ENCODE assay signal across 8 cellular contexts in genomic region chr5:41903382-41903891, GRCh38. TPM values are rescaled to one million over a fixed set of nuclear protein-coding genes. Genes with fewer than 3 reads are reported as not detected.
A peak's percentile ranks its signal among the peaks of the same experiment; 100 is the strongest.
DNase-seq lines count a peak whose midpoint lies in the region; ATAC-seq, FAIRE-seq and TF ChIP-seq lines count a peak whose summit lies in the region.

No MANE protein-coding gene starts in this region.

- peaks cover 2% of the 10 kb centered on the region for H3K27me3 Mint-ChIP-seq in activated T-cell treated with anti-CD3 and anti-CD28 coated beads, Interleukin-2, amount 50 U/mL, for 24 hours
- H3K27me3 Mint-ChIP-seq in activated naive CD8-positive, alpha-beta T cell treated with anti-CD3 and anti-CD28 coated beads, Interleukin-2, amount 50 U/mL, for 24 hours = peaks cover 7% of the 10 kb centered on the region

- intact Hi-C loops in HepG2 (cut with micrococcal nuclease; ENCODE audit: unreplicated experiment) = no loop called here

- 23% methylated on average over 8 of the region's 8 CpGs for WGBS in HepG2 (ENCODE audit: low lambda C conversion rate)
- 40 to 45% methylated on average over 8 of the region's 8 CpGs for WGBS in tibial nerve, 2 donors

- H3K36me3 Mint-ChIP-seq in activated T-cell treated with anti-CD3 and anti-CD28 coated beads, Interleukin-2, amount 50 U/mL, for 24 hours (ENCODE audit: low read depth) = peaks cover 39% of the 10 kb centered on the region
- H3K36me3 Mint-ChIP-seq in activated naive CD8-positive, alpha-beta T cell treated with anti-CD3 and anti-CD28 coated beads, Interleukin-2, amount 50 U/mL, for 24 hours (ENCODE audit: low read depth) = peaks cover 10% of the 10 kb centered on the region

- no peak for DNase-seq in activated T-cell treated with anti-CD3 and anti-CD28 coated beads, Interleukin-2, amount 50 U/mL, for 24 hours
- no peak for DNase-seq in activated T-cell treated with anti-CD3 and anti-CD28 coated beads, Interleukin-2, amount 50 U/mL, for 1 hour
- no peak for DNase-seq in activated naive CD8-positive, alpha-beta T cell treated with anti-CD3 and anti-CD28 coated beads, Interleukin-2, amount 50 U/mL, for 24 hours
- no peak for DNase-seq in HepG2 (ENCODE audit: low spot score)
- DNase-seq in tibial nerve (ENCODE audit: low spot score in 2 of 2) = no peak
- no peak for DNase-seq in NCI-H2171 treated with DMSO at 0.1 percent for 48 hours (lab: John Stamatoyannopoulos, UW)
- no peak for DNase-seq in NCI-H446 (lab: John Stamatoyannopoulos, UW)
- DNase-seq in midbrain (lab: John Stamatoyannopoulos, UW) = no peak

- POLR2A ChIA-PET in HepG2 (lab: Yijun Ruan, JAX) = interaction anchor here (0.7 to 2.9 kb wide), 13 partner anchors 8 to 1217 kb away, joined by 3 to 81 read pairs (median 7); partner anchors contain the start of genes FBXO4, RPL37, SELENOP and ZNF131

- H3K4me2 ChIP-seq in HepG2 (ENCODE audit: low read depth, low read length) = peak overlapping the region; percentile 79

- H3K27ac ChIP-seq in HepG2 (ENCODE audit: extremely low read length, insufficient read depth, low read length) = peak overlapping the region; percentile 58
- H3K27ac ChIP-seq in tibial nerve = peak overlapping the region; percentile 84 to 97 (median 92)

- H3K4me1 Mint-ChIP-seq in activated T-cell treated with anti-CD3 and anti-CD28 coated beads, Interleukin-2, amount 50 U/mL, for 24 hours (ENCODE audit: low read depth) = peaks cover 46% of the 10 kb centered on the region
- H3K4me1 Mint-ChIP-seq in activated naive CD8-positive, alpha-beta T cell treated with anti-CD3 and anti-CD28 coated beads, Interleukin-2, amount 50 U/mL, for 24 hours = peaks cover 48% of the 10 kb centered on the region

- H2AFZ ChIP-seq in HepG2 (ENCODE audit: low read length) = peak overlapping the region; percentile 42

- ATAC-seq in activated naive CD8-positive, alpha-beta T cell treated with anti-CD3 and anti-CD28 coated beads, Interleukin-2, amount 50 U/mL, for 24 hours = no peak
- ATAC-seq in HepG2 = no peak

- CTCF ChIA-PET in HepG2 (lab: Yijun Ruan, JAX; ENCODE audit: low intra/inter-chr PET ratio, low total read pairs) = no interaction called here

- BruUV-seq in HepG2 (replicated peaks; lab: Mats Ljungman, UMichigan) = TSS peak; percentile 100

- H3K36me3 ChIP-seq in HepG2 (replicated peaks in 1 of 2; ENCODE audit: control insufficient read depth in 1 of 2, insufficient read depth in 2 of 2, low read length in 2 of 2) (peaks cover under 1 to 14% of the 10 kb centered on the region in 2 experiments; a peak in 2 of 5 replicates), tibial nerve (peaks cover 0 to 10% (median 4%) of the 10 kb centered on the region in 3 donors)

- H3K27me3 ChIP-seq in HepG2 (ENCODE audit: control insufficient read depth in 1 of 2, insufficient read depth in 2 of 2, low read length in 2 of 2) = no peaks in the 10 kb centered on the region; a peak in 1 of 5 replicates
- no peaks in the 10 kb centered on the region for H3K27me3 ChIP-seq in tibial nerve

- TF ChIP-seq CTCF in HepG2 (CRISPR knock-in tag; IDR thresholded peaks at IDR 0.05) (no peak), tibial nerve (IDR thresholded peaks at IDR 0.05) (no peak)

- no peak for TF ChIP-seq EP300 in HepG2 (IDR thresholded peaks at IDR 0.05; ENCODE audit: low read depth in 2 of 2, low read length in 2 of 2)
- TF ChIP-seq EP300 in HepG2 (CRISPR knock-in tag; IDR thresholded peaks at IDR 0.05; ENCODE audit: borderline replicate concordance) = no peak
- TF ChIP-seq EP300 in tibial nerve (IDR thresholded peaks at IDR 0.05) = no peak

- H3K4me3 ChIP-seq in HepG2 (replicated peaks in 1 of 3; ENCODE audit: insufficient read depth in 1 of 3, low read depth in 2 of 3, low read length in 3 of 3) = peak overlapping the region; percentile 54 to 61 (median 59)
- H3K4me3 ChIP-seq in tibial nerve = peak overlapping the region; percentile 30 to 93 (median 68)

- TF ChIP-seq POLR2A in HepG2 (IDR thresholded peaks at IDR 0.05; ENCODE audit: insufficient read depth in 1 of 2, low read depth in 2 of 2, low read length in 2 of 2) (no peak), tibial nerve (IDR thresholded peaks at IDR 0.05) (no peak)

- H3K27ac Mint-ChIP-seq in activated T-cell treated with anti-CD3 and anti-CD28 coated beads, Interleukin-2, amount 50 U/mL, for 24 hours = peak overlapping the region; percentile 100
- peak overlapping the region; percentile 99 for H3K27ac Mint-ChIP-seq in activated naive CD8-positive, alpha-beta T cell treated with anti-CD3 and anti-CD28 coated beads, Interleukin-2, amount 50 U/mL, for 24 hours

- H3K4me3 Mint-ChIP-seq in activated T-cell treated with anti-CD3 and anti-CD28 coated beads, Interleukin-2, amount 50 U/mL, for 24 hours = peak overlapping the region; percentile 93
- peak overlapping the region; percentile 92 for H3K4me3 Mint-ChIP-seq in activated naive CD8-positive, alpha-beta T cell treated with anti-CD3 and anti-CD28 coated beads, Interleukin-2, amount 50 U/mL, for 24 hours

- H3K79me2 ChIP-seq in HepG2 (ENCODE audit: insufficient read depth, low read length) = peaks cover 28% of the 10 kb centered on the region

- no peaks in the 10 kb centered on the region for H3K9me3 Mint-ChIP-seq in activated T-cell treated with anti-CD3 and anti-CD28 coated beads, Interleukin-2, amount 50 U/mL, for 24 hours
- H3K9me3 Mint-ChIP-seq in activated naive CD8-positive, alpha-beta T cell treated with anti-CD3 and anti-CD28 coated beads, Interleukin-2, amount 50 U/mL, for 24 hours = no peaks in the 10 kb centered on the region

- H4K20me1 ChIP-seq in HepG2 (ENCODE audit: insufficient read depth, low read length) = no peaks in the 10 kb centered on the region

- no peak for TF ChIP-seq RAD21 in HepG2 (CRISPR knock-in tag; IDR thresholded peaks at IDR 0.05)

- in situ Hi-C loops in HepG2 (cut with HindIII; ENCODE audit: extremely low pct_ligation_motif_present, low pct_unique_long_range_greater_than_20kb) = no loop called here

- H3K9me3 ChIP-seq in HepG2 (ENCODE audit: low read length) (no peaks in the 10 kb centered on the region), tibial nerve (no peaks in the 10 kb centered on the region)

- peak overlapping the region; percentile 66 for H3K9ac ChIP-seq in HepG2 (ENCODE audit: insufficient read depth, low read depth, low read length)

- H3K4me1 ChIP-seq in HepG2 (ENCODE audit: insufficient read depth, low read length) = peaks cover 31% of the 10 kb centered on the region
- peaks cover 0 to 36% (median 10%) of the 10 kb centered on the region in 4 donors for H3K4me1 ChIP-seq in tibial nerve

- no peak for FAIRE-seq in HepG2 (lab: Jason Lieb, UNC)

RNA-seq across cellular contexts. Expression of gene RIMOC1, which starts 0.7 kb away (rescaled TPM):
- 16.9 and 29.6 TPM in 2 replicates for total RNA-seq in HepG2 (2016; rRNA removed; fragmentation: Illumina TruSeq; extraction: Trizol)
- total RNA-seq in HepG2 (2016; cell fraction: cytosol; rRNA removed; fragmentation: Illumina TruSeq; extraction: Trizol; ENCODE audit: low read depth) = 2.1 and 3.2 TPM in 2 replicates
- total RNA-seq in HepG2 (2016; cell fraction: insoluble cytoplasmic fraction; rRNA removed; fragmentation: Illumina TruSeq; extraction: Trizol) = 16.3 and 28.2 TPM in 2 replicates
- total RNA-seq in HepG2 (2016; cell fraction: membrane; rRNA removed; fragmentation: Illumina TruSeq; extraction: Trizol) = 8.4 and 10.2 TPM in 2 replicates
- total RNA-seq in HepG2 (2016; cell fraction: nucleus; rRNA removed; fragmentation: Illumina TruSeq; extraction: Trizol) = 16.6 and 17.0 TPM in 2 replicates
- polyA plus RNA-seq in HepG2 (2011; rRNA removed) = 10.7 and 16.3 TPM in 2 replicates
- polyA plus RNA-seq in HepG2 (2011; cell fraction: cytosol; rRNA removed) = 5.3 and 9.7 TPM in 2 replicates
- 4.2 and 7.0 TPM in 2 replicates for polyA plus RNA-seq in HepG2 (2011; cell fraction: nucleus; rRNA removed)
- polyA plus RNA-seq in HepG2 (2012) = 4.9 and 6.3 TPM in 2 replicates
- 0.43 and 0.46 TPM in 2 replicates for polyA plus RNA-seq in HepG2 (2016; cell fraction: cytosol; fragmentation: Illumina TruSeq; extraction: Trizol; ENCODE audit: low read depth)
- 22.9 and 25.4 TPM in 2 replicates for polyA plus RNA-seq in HepG2 (2016; cell fraction: insoluble cytoplasmic fraction; fragmentation: Illumina TruSeq; extraction: Trizol; ENCODE audit: low read depth)
- 3.7 and 4.4 TPM in 2 replicates for polyA plus RNA-seq in HepG2 (2016; cell fraction: membrane; fragmentation: Illumina TruSeq; extraction: Trizol; ENCODE audit: low read depth)
- polyA plus RNA-seq in HepG2 (2016; cell fraction: nucleus; fragmentation: Illumina TruSeq; extraction: Trizol; ENCODE audit: insufficient read depth, low read depth) = 15.6 and 15.8 TPM in 2 replicates
- 14.1 and 35.2 TPM in 2 replicates for polyA minus RNA-seq in HepG2 (2011; rRNA and poly(A)+ RNA removed; ENCODE audit: low replicate concordance)
- polyA minus RNA-seq in HepG2 (2011; cell fraction: cytosol; rRNA and poly(A)+ RNA removed) = 9.8 and 10.4 TPM in 2 replicates
- polyA minus RNA-seq in HepG2 (2011; cell fraction: nucleus; rRNA and poly(A)+ RNA removed) = 12.9 and 17.0 TPM in 2 replicates
- total RNA-seq in tibial nerve = 10 to 100 TPM; 12.3 to 23.4 (median 18.0) TPM

RNA-seq across cellular contexts. Expression of gene FBXO4, which starts 21.6 kb away (rescaled TPM):
- total RNA-seq in HepG2 (2016; rRNA removed; fragmentation: Illumina TruSeq; extraction: Trizol) (16.4 and 19.1 TPM in 2 replicates), tibial nerve (10 to 100 TPM; 17.0 to 23.5 (median 20.2) TPM)
- total RNA-seq in HepG2 (2016; cell fraction: cytosol; rRNA removed; fragmentation: Illumina TruSeq; extraction: Trizol; ENCODE audit: low read depth) = 7.8 and 8.7 TPM in 2 replicates
- total RNA-seq in HepG2 (2016; cell fraction: insoluble cytoplasmic fraction; rRNA removed; fragmentation: Illumina TruSeq; extraction: Trizol) = 16.4 and 21.2 TPM in 2 replicates
- 7.0 and 9.4 TPM in 2 replicates for total RNA-seq in HepG2 (2016; cell fraction: membrane; rRNA removed; fragmentation: Illumina TruSeq; extraction: Trizol)
- total RNA-seq in HepG2 (2016; cell fraction: nucleus; rRNA removed; fragmentation: Illumina TruSeq; extraction: Trizol) = 13.5 and 13.6 TPM in 2 replicates
- polyA plus RNA-seq in HepG2 (2011; rRNA removed) = 3.9 and 5.2 TPM in 2 replicates
- polyA plus RNA-seq in HepG2 (2011; cell fraction: cytosol; rRNA removed) = 1.9 and 3.5 TPM in 2 replicates
- polyA plus RNA-seq in HepG2 (2011; cell fraction: nucleus; rRNA removed) = 1.7 and 2.0 TPM in 2 replicates
- 4.3 and 6.1 TPM in 2 replicates for polyA plus RNA-seq in HepG2 (2012)
- 2.4 and 3.0 TPM in 2 replicates for polyA plus RNA-seq in HepG2 (2016; cell fraction: cytosol; fragmentation: Illumina TruSeq; extraction: Trizol; ENCODE audit: low read depth)
- 15.9 and 21.4 TPM in 2 replicates for polyA plus RNA-seq in HepG2 (2016; cell fraction: insoluble cytoplasmic fraction; fragmentation: Illumina TruSeq; extraction: Trizol; ENCODE audit: low read depth)
- 4.7 and 6.1 TPM in 2 replicates for polyA plus RNA-seq in HepG2 (2016; cell fraction: membrane; fragmentation: Illumina TruSeq; extraction: Trizol; ENCODE audit: low read depth)
- polyA plus RNA-seq in HepG2 (2016; cell fraction: nucleus; fragmentation: Illumina TruSeq; extraction: Trizol; ENCODE audit: insufficient read depth, low read depth) = 11.5 and 14.5 TPM in 2 replicates
- polyA minus RNA-seq in HepG2 (2011; rRNA and poly(A)+ RNA removed; ENCODE audit: low replicate concordance) = 1.9 and 4.3 TPM in 2 replicates
- polyA minus RNA-seq in HepG2 (2011; cell fraction: cytosol; rRNA and poly(A)+ RNA removed) = 1.2 and 2.2 TPM in 2 replicates
- 7.3 and 9.7 TPM in 2 replicates for polyA minus RNA-seq in HepG2 (2011; cell fraction: nucleus; rRNA and poly(A)+ RNA removed)

RNA-seq across cellular contexts. Expression of gene OXCT1, which starts 33.2 kb away (rescaled TPM):
- total RNA-seq in HepG2 (2016; rRNA removed; fragmentation: Illumina TruSeq; extraction: Trizol) (3.7 and 4.7 TPM in 2 replicates), tibial nerve (10 to 100 TPM; 20.4 to 41.2 (median 26.0) TPM)
- total RNA-seq in HepG2 (2016; cell fraction: cytosol; rRNA removed; fragmentation: Illumina TruSeq; extraction: Trizol; ENCODE audit: low read depth) = 1.0 and 1.4 TPM in 2 replicates
- 3.9 and 4.1 TPM in 2 replicates for total RNA-seq in HepG2 (2016; cell fraction: insoluble cytoplasmic fraction; rRNA removed; fragmentation: Illumina TruSeq; extraction: Trizol)
- 1.2 and 1.3 TPM in 2 replicates for total RNA-seq in HepG2 (2016; cell fraction: membrane; rRNA removed; fragmentation: Illumina TruSeq; extraction: Trizol)
- 3.3 and 3.8 TPM in 2 replicates for total RNA-seq in HepG2 (2016; cell fraction: nucleus; rRNA removed; fragmentation: Illumina TruSeq; extraction: Trizol)
- polyA plus RNA-seq in HepG2 (2011; rRNA removed) = 0.50 and 0.92 TPM in 2 replicates
- 0.37 and 0.50 TPM in 2 replicates for polyA plus RNA-seq in HepG2 (2011; cell fraction: cytosol; rRNA removed)
- 0.56 and 0.87 TPM in 2 replicates for polyA plus RNA-seq in HepG2 (2011; cell fraction: nucleus; rRNA removed)
- 0.79 and 1.3 TPM in 2 replicates for polyA plus RNA-seq in HepG2 (2012)
- polyA plus RNA-seq in HepG2 (2016; cell fraction: cytosol; fragmentation: Illumina TruSeq; extraction: Trizol; ENCODE audit: low read depth) = 0.46 and 0.79 TPM in 2 replicates
- polyA plus RNA-seq in HepG2 (2016; cell fraction: insoluble cytoplasmic fraction; fragmentation: Illumina TruSeq; extraction: Trizol; ENCODE audit: low read depth) = 3.2 and 4.3 TPM in 2 replicates
- polyA plus RNA-seq in HepG2 (2016; cell fraction: membrane; fragmentation: Illumina TruSeq; extraction: Trizol; ENCODE audit: low read depth) = 0.55 and 0.74 TPM in 2 replicates
- 3.2 and 5.5 TPM in 2 replicates for polyA plus RNA-seq in HepG2 (2016; cell fraction: nucleus; fragmentation: Illumina TruSeq; extraction: Trizol; ENCODE audit: insufficient read depth, low read depth)
- 0.34 and 26.6 TPM in 2 replicates for polyA minus RNA-seq in HepG2 (2011; rRNA and poly(A)+ RNA removed; ENCODE audit: low replicate concordance)
- polyA minus RNA-seq in HepG2 (2011; cell fraction: cytosol; rRNA and poly(A)+ RNA removed) = 0.89 and 1.1 TPM in 2 replicates
- polyA minus RNA-seq in HepG2 (2011; cell fraction: nucleus; rRNA and poly(A)+ RNA removed) = 2.2 and 3.5 TPM in 2 replicates
